Comparison of ENCODE assay signal across 8 cellular contexts in genomic region chr10:22427890-22428571, GRCh38.
DNase-seq lines count a peak whose midpoint lies in the region; ATAC-seq and TF ChIP-seq lines count a peak whose summit lies in the region.

No MANE protein-coding gene starts in this region.

- H3K9me3 ChIP-seq in gastroesophageal sphincter = no peaks in the 10 kb centered on the region

- H3K36me3 ChIP-seq in gastroesophageal sphincter = no peaks in the 10 kb centered on the region

- H3K4me3 ChIP-seq in LNCaP clone FGC (ENCODE audit: low read depth, low read length) (no peak overlapping the region), gastroesophageal sphincter (no peak overlapping the region)

- TF ChIP-seq EP300 in gastroesophageal sphincter (IDR thresholded peaks at IDR 0.05) = no peak

- no peak for TF ChIP-seq POLR2A in gastroesophageal sphincter (IDR thresholded peaks at IDR 0.05)

- no peak overlapping the region for H3K27ac ChIP-seq in gastroesophageal sphincter

- DNase-seq in AG08396 (ENCODE audit: low spot score) (peak; percentile 69), LNCaP clone FGC (ENCODE audit: low read depth) (peak; percentile 91), SHP77 treated with DMSO at 0.1 percent for 48 hours (lab: John Stamatoyannopoulos, UW) (peak; percentile 59), iris pigment epithelial cell (ENCODE audit: low read depth) (peak; percentile 92), NAMALWA (ENCODE audit: low spot score) (no peak), HK-2 (ENCODE audit: unreplicated experiment) (no peak)

- no peak for TF ChIP-seq CTCF in LNCaP clone FGC (IDR thresholded peaks at IDR 0.05; ENCODE audit: control insufficient read depth, extremely low read depth, insufficient read depth)
- TF ChIP-seq CTCF in gastroesophageal sphincter (IDR thresholded peaks at IDR 0.05) = no peak

- ATAC-seq in HG02885 (IDR thresholded peaks at IDR 0.05; ENCODE audit: poor library complexity, unreplicated experiment) = no peak
- no peak for ATAC-seq in gastroesophageal sphincter

- 15 to 17% methylated on average over 6 of the region's 6 CpGs for WGBS in gastroesophageal sphincter (ENCODE audit: low coverage in 1 of 2), 2 donors

- H3K4me1 ChIP-seq in gastroesophageal sphincter = peaks cover 8 to 20% (median 10%) of the 10 kb centered on the region in 3 donors

- H3K27me3 ChIP-seq in gastroesophageal sphincter = no peaks in the 10 kb centered on the region

Comparison
In these comparisons a context has a peak if more than half of its experiments do, and no peak if none do; other contexts are left out.
1. DNase-seq: peak in AG08396 (single experiment), LNCaP clone FGC (single experiment), SHP77 treated with DMSO at 0.1 percent for 48 hours (single experiment) and iris pigment epithelial cell (single experiment); none in NAMALWA (single experiment) and HK-2 (single experiment).